Comparison of ENCODE assay signal across 33 cellular contexts in genomic region chr4:158458271-158458895, GRCh38.
"Had no signal": no experiment of that assay in that cellular context is flagged by ENCODE, and none has a peak within 500 bp of the region (broad histone marks: within the 10 kb centered on the region; RNA-seq: fewer than 3 reads in every experiment).

No MANE protein-coding gene starts in this region.

- H3K9me3 ChIP-seq: Peyer's patch had no signal

- H3K4me2 ChIP-seq: KMS-11 had no signal

- H3K36me3 ChIP-seq: brain microvascular endothelial cell, Peyer's patch had no signal

- H3K9ac ChIP-seq: KMS-11 had no signal

- H3K4me1 ChIP-seq: Peyer's patch had no signal

- H3K4me3 ChIP-seq: Peyer's patch had no signal

- DNase-seq: activated CD4-positive, alpha-beta memory T cell treated with anti-CD3 and anti-CD28 coated beads, Interleukin-2, amount 10 ng/mL, durations not matched to agents 7 days and 5 days; activated CD4-positive, alpha-beta T cell treated with anti-CD3 and anti-CD28 coated beads for 1 hour; activated CD4-positive, alpha-beta T cell treated with anti-CD3 and anti-CD28 coated beads for 48 hours; activated CD4-positive, CD25-positive, alpha-beta regulatory T cell; activated CD8-positive, alpha-beta memory T cell treated with anti-CD3 and anti-CD28 coated beads for 24 hours; activated CD8-positive, alpha-beta memory T cell treated with anti-CD3 and anti-CD28 coated beads, Interleukin-2, amount 10 ng/mL, durations not matched to agents 7 days and 5 days; activated CD8-positive, alpha-beta memory T cell treated with anti-CD3 and anti-CD28 coated beads, Interleukin-2, amount 50 U/mL, for 48 hours; activated effector memory CD4-positive, alpha-beta T cell treated with Interleukin-2 at 50 U/mL for 16 hours; activated naive CD4-positive, alpha-beta T cell treated with anti-CD3 and anti-CD28 coated beads, Interleukin-2, amount 50 U/mL, for 16 hours; activated naive CD8-positive, alpha-beta T cell treated with anti-CD3 and anti-CD28 coated beads for 36 hours; activated T-cell treated with anti-CD3 and anti-CD28 coated beads, Interleukin-2, amount 50 U/mL, for 48 hours; amniotic stem cell; aorta; brain microvascular endothelial cell; NCI-H1105; NCI-H1417 treated with DMSO at 0.1 percent for 48 hours; NCI-H1694 treated with DMSO at 0.1 percent for 48 hours; NCI-H2029; NCI-H2107; NCI-H226; NCI-H446 treated with DMSO at 0.1 percent for 48 hours; NCI-H524 treated with DMSO at 0.1 percent for 48 hours; NK-92 treated with Interleukin-12 subunit alpha and Interleukin-12 subunit beta, amount 100 ng/mL, for 24 hours; PC-3; Peyer's patch; Right ventricle myocardium superior; RPMI8226; SW 1271; T-helper 1 cell; T-helper 2 cell; T-helper 9 cell had no signal

- ATAC-seq: activated CD8-positive, alpha-beta memory T cell treated with anti-CD3 and anti-CD28 coated beads, Interleukin-2, amount 10 ng/mL, durations not matched to agents 7 days and 5 days; PC-3 had no signal

- H3K27ac ChIP-seq: brain microvascular endothelial cell, KMS-11, Peyer's patch, VCaP had no signal

- H3K27me3 ChIP-seq: brain microvascular endothelial cell, Peyer's patch had no signal
